In the genomic region with DNA sequence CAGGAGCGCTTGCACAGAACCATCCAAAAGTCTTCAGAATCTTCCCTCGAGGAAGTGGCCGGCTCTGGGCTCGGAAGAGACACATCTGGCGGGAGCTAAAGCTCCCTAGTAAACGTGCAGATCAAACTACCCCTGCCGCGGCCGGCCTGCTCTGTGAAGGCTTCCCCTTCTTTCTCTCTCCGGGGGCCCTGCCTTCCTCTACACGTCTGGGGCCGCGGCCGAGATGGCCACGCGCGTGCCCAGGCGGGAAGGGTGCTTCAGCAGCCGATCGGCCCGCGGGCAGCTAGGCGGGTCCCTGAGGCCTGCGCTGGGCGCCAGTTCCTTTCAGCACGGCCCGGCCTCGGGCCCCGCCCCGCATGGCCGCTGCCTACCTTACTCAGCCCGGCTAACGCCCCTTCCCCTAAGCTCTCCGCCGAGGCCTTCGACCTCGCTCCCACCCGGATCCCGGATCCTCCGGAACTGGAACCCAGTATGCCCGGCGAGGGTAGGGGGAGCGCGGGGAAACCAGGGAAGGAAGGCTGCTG, we compare ENCODE assay signal across 8 cellular contexts. TPM values are rescaled to one million over a fixed set of nuclear protein-coding genes. Genes with fewer than 3 reads are reported as not detected.
DNase-seq lines count a peak whose midpoint lies in the region; ATAC-seq and TF ChIP-seq lines count a peak whose summit lies in the region.

No MANE protein-coding gene starts in this region.

- CTCF ChIA-PET in T-cell (lab: Charles Lee) = interaction anchor here in 1 of 2 donors (0.6 kb wide), 2 partner anchors 94 to 1203 kb away, joined by 3 to 4 read pairs; no protein-coding TSS in a partner anchor

- H3K4me1 Mint-ChIP-seq in CD14-positive monocyte = peaks cover 62% of the 10 kb centered on the region
- H3K4me1 Mint-ChIP-seq in T-cell = peaks cover 50 to 65% (median 56%) of the 10 kb centered on the region in 3 donors
- H3K4me1 Mint-ChIP-seq in naive thymus-derived CD8-positive, alpha-beta T cell = peaks cover 17 to 66% (median 58%) of the 10 kb centered on the region in 4 donors

- intact Hi-C loops in CD14-positive monocyte (cut with micrococcal nuclease) = loop anchor here (5.0 kb wide), 4 partner anchors 39 to 171 kb away; partner anchors contain the start of genes NATD1 (in 2 of the 2), DHRS7B (in 1 of the 2) and USP22 (in 1 of the 2)

- TF ChIP-seq CTCF in CD14-positive monocyte (IDR thresholded peaks at IDR 0.05) = no peak

- H3K36me3 Mint-ChIP-seq in CD14-positive monocyte = peaks cover 17 to 35% of the 10 kb centered on the region in 2 donors
- H3K36me3 Mint-ChIP-seq in T-cell = peaks cover 16% of the 10 kb centered on the region
- peaks cover 0 to 12% (median 0%) of the 10 kb centered on the region in 3 donors for H3K36me3 Mint-ChIP-seq in naive thymus-derived CD8-positive, alpha-beta T cell

- H3K9me3 Mint-ChIP-seq in CD14-positive monocyte (no peaks in the 10 kb centered on the region), T-cell (no peaks in the 10 kb centered on the region)
- no peaks in the 10 kb centered on the region for H3K9me3 Mint-ChIP-seq in naive thymus-derived CD8-positive, alpha-beta T cell

- DNase-seq in CD14-positive monocyte (ENCODE audit: low spot score) (peak; percentile 64), T-cell (peak in 10 of 34 experiments; percentile 1 to 19 (median 8)), erythroblast (lab: John Stamatoyannopoulos, UW) (peak; percentile 75 to 80), NCI-H2081 (lab: John Stamatoyannopoulos, UW) (no peak), NCI-H345 treated with DMSO at 0.1 percent for 48 hours (lab: John Stamatoyannopoulos, UW; ENCODE audit: unreplicated experiment) (no peak)
- DNase-seq in naive thymus-derived CD8-positive, alpha-beta T cell = peak in 3 of 10 donors; percentile 5 to 31 (median 28)

- ATAC-seq in GM19328 (IDR thresholded peaks at IDR 0.05; ENCODE audit: unreplicated experiment) (peak; percentile 8), HG03342 (IDR thresholded peaks at IDR 0.05; ENCODE audit: unreplicated experiment) (peak; percentile 16), T-cell (replicated peaks in 1 of 4) (peak; percentile 1 to 7 (median 4))
- peak; percentile 1 to 9 for ATAC-seq in naive thymus-derived CD8-positive, alpha-beta T cell

- no peak for TF ChIP-seq POLR2A in erythroblast (IDR thresholded peaks at IDR 0.05; ENCODE audit: low read length)

- H3K4me3 Mint-ChIP-seq in CD14-positive monocyte (peak overlapping the region; percentile 87 to 97), T-cell (peak overlapping the region; percentile 85 to 90 (median 85))
- peak overlapping the region; percentile 87 to 94 (median 92) for H3K4me3 Mint-ChIP-seq in naive thymus-derived CD8-positive, alpha-beta T cell

- H3K27me3 Mint-ChIP-seq in CD14-positive monocyte (ENCODE audit: low read depth in 3 of 3) (no peaks in the 10 kb centered on the region), T-cell (no peaks in the 10 kb centered on the region)
- no peaks in the 10 kb centered on the region for H3K27me3 Mint-ChIP-seq in naive thymus-derived CD8-positive, alpha-beta T cell

- peak overlapping the region; percentile 84 to 98 (median 97) for H3K27ac Mint-ChIP-seq in CD14-positive monocyte
- H3K27ac Mint-ChIP-seq in T-cell = peak overlapping the region; percentile 75 to 95
- peak overlapping the region; percentile 87 to 95 (median 93) for H3K27ac Mint-ChIP-seq in naive thymus-derived CD8-positive, alpha-beta T cell

- POLR2A ChIA-PET in T-cell (lab: Charles Lee) = no interaction called here
- POLR2A ChIA-PET in naive thymus-derived CD8-positive, alpha-beta T cell (lab: Charles Lee) = interaction anchor here (0.8 to 4.1 kb wide), 8 partner anchors 13 to 177 kb away, joined by 3 to 22 read pairs (median 8); partner anchors contain the start of genes DHRS7B and NATD1

RNA-seq across cellular contexts. Expression of gene TMEM11, which starts 0.4 kb away (rescaled TPM):
- 10 to 100 TPM; 59.5 to 68.1 TPM for polyA plus RNA-seq in CD14-positive monocyte
- 10 to 100 TPM; 12.9 to 22.9 (median 20.0) TPM for total RNA-seq in T-cell
- 10 to 100 TPM; 14.9 to 15.8 TPM for total RNA-seq in naive thymus-derived CD8-positive, alpha-beta T cell
- 10 to 100 TPM; 19.5 to 31.9 (median 26.2) TPM for polyA plus RNA-seq in naive thymus-derived CD8-positive, alpha-beta T cell

RNA-seq across cellular contexts. Expression of gene NATD1, which starts 39.7 kb away (rescaled TPM):
- 1 to 10 TPM; 3.0 to 3.8 TPM for polyA plus RNA-seq in CD14-positive monocyte
- total RNA-seq in T-cell = 10 to 100 TPM in 2 of 5 donors, 1 to 10 TPM in 3; 7.2 to 11.1 (median 9.6) TPM
- total RNA-seq in naive thymus-derived CD8-positive, alpha-beta T cell = 1 to 10 TPM; 9.2 to 9.3 TPM
- 1 to 10 TPM in 1 of 3 donors, under 1 TPM in 2; 0.60 to 1.2 (median 0.99) TPM for polyA plus RNA-seq in naive thymus-derived CD8-positive, alpha-beta T cell

Comparison
In these comparisons a context has a peak if more than half of its experiments do, and no peak if none do; other contexts are left out.
1. DNase-seq: peak in CD14-positive monocyte (single experiment) and erythroblast (2 of 2); none in NCI-H2081 (0 of 2) and NCI-H345 treated with DMSO at 0.1 percent for 48 hours (single experiment).
2. Peak in every context shown above with its lines, with median percentiles within 50 percentile points of each other: H3K27ac Mint-ChIP-seq, H3K4me3 Mint-ChIP-seq and ATAC-seq.